In genomic region chr11:86182976-86183584, GRCh38 we compare ENCODE assay signal across 9 cellular contexts.
DNase-seq lines count a peak whose midpoint lies in the region; ATAC-seq and TF ChIP-seq lines count a peak whose summit lies in the region.
"Had no signal": no experiment of that assay in that cellular context is flagged by ENCODE, and none has a peak within 500 bp of the region (broad histone marks: within the 10 kb centered on the region; RNA-seq: fewer than 3 reads in every experiment).

No MANE protein-coding gene starts in this region.

- H3K27ac Mint-ChIP-seq in effector memory CD8-positive, alpha-beta T cell = no peak overlapping the region

- no peaks in the 10 kb centered on the region for H3K36me3 Mint-ChIP-seq in effector memory CD8-positive, alpha-beta T cell (ENCODE audit: insufficient read depth)

- no peaks in the 10 kb centered on the region for H3K36me3 ChIP-seq in ovary

- TF ChIP-seq EP300 in ovary (IDR thresholded peaks at IDR 0.05) = no peak

- H3K4me1 Mint-ChIP-seq in effector memory CD8-positive, alpha-beta T cell (ENCODE audit: low read depth in 2 of 2) = no peaks in the 10 kb centered on the region

- peak; percentile 18 for DNase-seq in NCI-H146 (lab: John Stamatoyannopoulos, UW)
- no peak for DNase-seq in NCI-H146 treated with DMSO at 0.1 percent for 48 hours (lab: John Stamatoyannopoulos, UW; ENCODE audit: unreplicated experiment)
- DNase-seq in SW480 (ENCODE audit: low spot score) = peak; percentile 62
- DNase-seq in effector memory CD8-positive, alpha-beta T cell = peak; percentile 19 to 33 (median 24)
- peak; percentile 38 to 52 for DNase-seq in stimulated activated CD8-positive, alpha-beta memory T cell treated with anti-CD3 and anti-CD28 coated beads, Interleukin-7, amount 100 ng/mL, for 4 hours (ENCODE audit: low read depth in 2 of 2)
- no peak for DNase-seq in ovary
- no peak for DNase-seq in NCI-H524 treated with DMSO at 0.1 percent for 48 hours (lab: John Stamatoyannopoulos, UW)

- H3K9me3 Mint-ChIP-seq in effector memory CD8-positive, alpha-beta T cell = no peaks in the 10 kb centered on the region

- H3K27me3 Mint-ChIP-seq in effector memory CD8-positive, alpha-beta T cell = no peaks in the 10 kb centered on the region

- H3K4me3 Mint-ChIP-seq in effector memory CD8-positive, alpha-beta T cell = no peak overlapping the region

- H3K27me3 ChIP-seq in ovary = no peaks in the 10 kb centered on the region

- H3K9me3 ChIP-seq in ovary = no peaks in the 10 kb centered on the region

- no peak overlapping the region for H3K27ac ChIP-seq in ovary
- H3K27ac ChIP-seq: 22Rv1 had no signal

- TF ChIP-seq CTCF in ovary (IDR thresholded peaks at IDR 0.05) = no peak

- peaks cover 2% of the 10 kb centered on the region for H3K4me1 ChIP-seq in ovary (ENCODE audit: insufficient read depth)

- WGBS in ovary, 3 donors = 68 to 78% (median 71%) methylated on average over 8 of the region's 8 CpGs

- intact Hi-C loops in ovary (cut with DNase I) = no loop called here

- ATAC-seq in HG03025 (IDR thresholded peaks at IDR 0.05; ENCODE audit: low FRiP score, unreplicated experiment) = peak; percentile 82
- ATAC-seq in effector memory CD8-positive, alpha-beta T cell (replicated peaks) = peak; percentile 80

- no peak for TF ChIP-seq POLR2A in ovary (IDR thresholded peaks at IDR 0.05)

- H3K4me3 ChIP-seq in ovary = no peak overlapping the region

Comparison
In these comparisons a context has a peak if more than half of its experiments do, and no peak if none do; other contexts are left out.
1. DNase-seq: peak in NCI-H146 (single experiment), SW480 (single experiment), effector memory CD8-positive, alpha-beta T cell (3 of 3) and stimulated activated CD8-positive, alpha-beta memory T cell treated with anti-CD3 and anti-CD28 coated beads, Interleukin-7, amount 100 ng/mL, for 4 hours (2 of 2); none in NCI-H146 treated with DMSO at 0.1 percent for 48 hours (single experiment), ovary (0 of 5) and NCI-H524 treated with DMSO at 0.1 percent for 48 hours (single experiment).